In the genomic region with DNA sequence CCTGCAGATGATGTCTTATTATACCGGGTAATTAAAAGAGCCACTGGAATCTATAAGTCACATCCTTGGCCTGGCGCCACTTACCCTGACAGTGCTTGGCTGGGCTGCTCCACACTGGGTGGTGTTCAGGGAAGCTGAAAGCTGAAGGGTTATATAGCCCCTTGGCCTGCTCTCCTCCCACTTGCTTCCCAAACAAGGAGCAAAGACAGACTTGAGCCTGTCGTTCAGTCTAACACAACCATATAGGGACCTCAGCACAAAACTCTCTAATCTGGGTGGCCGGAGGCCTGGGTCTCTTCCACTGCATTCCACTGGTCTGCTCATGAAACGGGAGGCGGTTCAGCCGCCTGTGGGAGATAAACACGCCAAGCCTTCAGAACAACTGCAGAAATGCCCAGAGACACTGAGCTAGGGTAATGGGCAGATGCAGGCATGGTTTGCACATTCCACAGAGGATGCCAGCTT, we compare ENCODE assay signal across 9 cellular contexts.
A peak's percentile ranks its signal among the peaks of the same experiment; 100 is the strongest.
DNase-seq lines count a peak whose midpoint lies in the region; ATAC-seq and TF ChIP-seq lines count a peak whose summit lies in the region.
"Had no signal": no experiment of that assay in that cellular context is flagged by ENCODE, and none has a peak within 500 bp of the region (broad histone marks: within the 10 kb centered on the region; RNA-seq: fewer than 3 reads in every experiment).

A gene (minus strand): TSS at position 127 of the 465 bp plus-strand sequence. CDS start 3,843 bp downstream, outside the sequence.

- TF ChIP-seq CTCF in fibroblast of pulmonary artery (IDR thresholded peaks at IDR 0.05; ENCODE audit: low read length, missing control alignments): no peak

- ATAC-seq in GM18873 (IDR thresholded peaks at IDR 0.05; ENCODE audit: low FRiP score, unreplicated experiment) (no peak), GM18870 (IDR thresholded peaks at IDR 0.05; ENCODE audit: unreplicated experiment) (no peak)

- H3K9me3 ChIP-seq in SK-N-MC (ENCODE audit: low read depth, low read length): no peaks in the 10 kb centered on the region
- no peaks in the 10 kb centered on the region for H3K9me3 ChIP-seq in neuron (ENCODE audit: low read length)

- peak within 1 kb of the TSS; percentile 82 for H3K27ac ChIP-seq in ACC112 (ENCODE audit: low read depth, low read length)
- H3K27ac ChIP-seq in SK-N-MC: peak within 1 kb of the TSS; percentile 94

- no peaks in the 10 kb centered on the region for H3K27me3 ChIP-seq in ACC112 (ENCODE audit: insufficient read depth, low read length)
- H3K27me3 ChIP-seq in neuron (ENCODE audit: insufficient read depth, low read length): no peaks in the 10 kb centered on the region

- H3K4me3 ChIP-seq in ACC112 (ENCODE audit: low read depth, low read length): peak within 1 kb of the TSS; percentile 31
- peak within 1 kb of the TSS; percentile 52 for H3K4me3 ChIP-seq in SK-N-MC
- H3K4me3 ChIP-seq in fibroblast of pulmonary artery (replicated peaks; ENCODE audit: low read depth, low read length): peak within 1 kb of the TSS; percentile 49
- H3K4me3 ChIP-seq in neuron (ENCODE audit: low read length): no peak within 1 kb of the TSS

- H3K9ac ChIP-seq in SK-N-MC (ENCODE audit: insufficient read length): no peak within 1 kb of the TSS

- H2AFZ ChIP-seq in ACC112 (ENCODE audit: low read length, unreplicated experiment): peak within 1 kb of the TSS; percentile 3
- H2AFZ ChIP-seq in neuron (ENCODE audit: low read depth, low read length): peak within 1 kb of the TSS; percentile 33

- no peak for DNase-seq in SK-N-MC (ENCODE audit: low read depth, low spot score)
- peak; percentile 72 for DNase-seq in fibroblast of pulmonary artery (ENCODE audit: low read depth)
- no peak for DNase-seq in DMS79 treated with DMSO at 0.1 percent for 48 hours (lab: John Stamatoyannopoulos, UW)
- no peak for DNase-seq in Ammon's horn (ENCODE audit: low spot score)
- DNase-seq: cerebellar nuclear complex had no signal

- H3K4me1 ChIP-seq in ACC112 (ENCODE audit: control insufficient read depth, insufficient read depth, low read length, unreplicated experiment) (peaks cover 31% of the 10 kb centered on the region), neuron (ENCODE audit: insufficient read depth, low read length) (peaks cover 8% of the 10 kb centered on the region)

- no peaks in the 10 kb centered on the region for H3K79me2 ChIP-seq in ACC112 (ENCODE audit: control insufficient read depth, insufficient read depth, low read length, unreplicated experiment)

- H3K36me3 ChIP-seq in ACC112 (ENCODE audit: insufficient read depth, low read length): no peaks in the 10 kb centered on the region
- H3K36me3 ChIP-seq in SK-N-MC (ENCODE audit: insufficient read depth, low read length): no peaks in the 10 kb centered on the region
- no peaks in the 10 kb centered on the region for H3K36me3 ChIP-seq in neuron (ENCODE audit: insufficient read depth, low read length)
